ENCODE assay signal across 30 cellular contexts in the genomic region with DNA sequence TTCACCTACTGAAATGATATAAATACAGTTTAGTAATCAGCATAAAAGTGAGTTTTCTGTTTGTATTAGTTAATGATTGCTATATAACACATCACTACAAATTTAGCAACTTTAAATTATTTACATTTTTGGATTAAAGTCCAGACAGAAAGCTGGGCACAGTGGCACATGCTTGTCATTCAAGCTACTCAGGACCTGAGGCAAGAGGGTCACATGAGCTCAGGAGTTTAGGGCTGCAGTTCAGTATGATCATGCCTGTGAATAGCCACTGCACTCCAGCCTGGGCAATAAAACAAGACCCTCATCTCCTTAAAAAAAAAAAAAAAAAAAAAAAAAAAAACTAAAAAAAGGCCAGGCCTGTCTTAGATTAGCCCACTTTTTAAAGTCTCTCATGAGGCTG.
A peak's percentile ranks its signal among the peaks of the same experiment; 100 is the strongest.
DNase-seq lines count a peak whose midpoint lies in the region; ATAC-seq, FAIRE-seq and TF ChIP-seq lines count a peak whose summit lies in the region.
"Had no signal": no experiment of that assay in that cellular context is flagged by ENCODE, and none has a peak within 500 bp of the region (broad histone marks: within the 10 kb centered on the region; RNA-seq: fewer than 3 reads in every experiment).

No MANE protein-coding gene starts in this region.

- H4K20me1 ChIP-seq in HepG2 (ENCODE audit: insufficient read depth, low read length) = no peaks in the 10 kb centered on the region
- no peaks in the 10 kb centered on the region for H4K20me1 ChIP-seq in OCI-LY3 (ENCODE audit: insufficient read depth, low read length)
- H4K20me1 ChIP-seq: BLaER1; BLaER1 treated with 17β-estradiol and CSF1 and Interleukin-3, amounts not matched to agents 10 nM and 100 nM had no signal

- no TSS peak for BruUV-seq in HepG2 (replicated peaks; lab: Mats Ljungman, UMichigan)

- TF ChIP-seq RAD21 in HepG2 (CRISPR knock-in tag; IDR thresholded peaks at IDR 0.05) = no peak

- DNase-seq in right lobe of liver (no peak), HepG2 (ENCODE audit: low spot score) (no peak), NCI-H2196 treated with DMSO at 0.1 percent for 48 hours (lab: John Stamatoyannopoulos, UW; ENCODE audit: unreplicated experiment) (no peak)
- DNase-seq: 8988T; ACHN; AML-193; BE2C; C1 segment of cervical spinal cord; Caco-2; Calu3; CD4-positive, alpha-beta memory T cell; CD4-positive, alpha-beta T cell; CD4-positive, CD25-positive, alpha-beta regulatory T cell; CD8-positive, alpha-beta memory T cell; CD8-positive, alpha-beta T cell; COR-L47; DMS 273 treated with DMSO at 0.1 percent for 48 hours; DMS153; DMS53; DMS79; DMS79 treated with DMSO at 0.1 percent for 48 hours; DND-41; EL had no signal

- in situ Hi-C loops in HepG2 (cut with HindIII; ENCODE audit: extremely low pct_ligation_motif_present, low pct_unique_long_range_greater_than_20kb) = no loop called here

- H3K9me3 ChIP-seq in right lobe of liver (no peaks in the 10 kb centered on the region), HepG2 (ENCODE audit: low read length) (peaks cover 94% of the 10 kb centered on the region), OCI-LY3 (ENCODE audit: insufficient read depth, low read length) (peaks cover 27% of the 10 kb centered on the region; the same call in 1 of the 2 replicates)
- H3K9me3 ChIP-seq: A549, BE2C, BLaER1, Caco-2 had no signal

- POLR2A ChIA-PET in HepG2 (lab: Yijun Ruan, JAX) = no interaction called here

- intact Hi-C loops in right lobe of liver (cut with DNase I) = no loop called here
- intact Hi-C loops in HepG2 (cut with micrococcal nuclease; ENCODE audit: unreplicated experiment) = no loop called here

- CTCF ChIA-PET in HepG2 (lab: Yijun Ruan, JAX; ENCODE audit: low intra/inter-chr PET ratio, low total read pairs) = no interaction called here

- H3K27me3 ChIP-seq in right lobe of liver = no peaks in the 10 kb centered on the region
- H3K27me3 ChIP-seq in HepG2 (ENCODE audit: control insufficient read depth in 1 of 2, insufficient read depth in 2 of 2, low read length in 2 of 2) = no peaks in the 10 kb centered on the region
- no peaks in the 10 kb centered on the region for H3K27me3 ChIP-seq in OCI-LY3 (ENCODE audit: low read depth, low read length)
- H3K27me3 ChIP-seq: BE2C; BLaER1; BLaER1 treated with 17β-estradiol and CSF1 and Interleukin-3, amounts not matched to agents 10 nM and 100 nM had no signal

- H3K27ac ChIP-seq in right lobe of liver (no peak overlapping the region), HepG2 (ENCODE audit: extremely low read length, insufficient read depth, low read length) (no peak overlapping the region), OCI-LY3 (ENCODE audit: low read length) (peak overlapping the region; percentile 94)
- H3K27ac ChIP-seq: 22Rv1; A549; BLaER1; BLaER1 treated with 17β-estradiol and CSF1 and Interleukin-3, amounts not matched to agents 10 nM and 100 nM; C4-2B had no signal

- no peaks in the 10 kb centered on the region for H3K36me3 ChIP-seq in right lobe of liver
- no peaks in the 10 kb centered on the region for H3K36me3 ChIP-seq in HepG2 (replicated peaks in 1 of 2; ENCODE audit: control insufficient read depth in 1 of 2, insufficient read depth in 2 of 2, low read length in 2 of 2)
- peaks cover 51% of the 10 kb centered on the region for H3K36me3 ChIP-seq in OCI-LY3 (replicated peaks; ENCODE audit: low read depth, low read length)
- H3K36me3 ChIP-seq: BE2C; BLaER1; BLaER1 treated with 17β-estradiol and CSF1 and Interleukin-3, amounts not matched to agents 10 nM and 100 nM had no signal

- H3K79me2 ChIP-seq in HepG2 (ENCODE audit: insufficient read depth, low read length) = no peaks in the 10 kb centered on the region
- no peaks in the 10 kb centered on the region for H3K79me2 ChIP-seq in OCI-LY3 (ENCODE audit: low read length)

- H2AFZ ChIP-seq in HepG2 (ENCODE audit: low read length) (no peak overlapping the region), OCI-LY3 (ENCODE audit: low read depth, low read length) (no peak overlapping the region)

- FAIRE-seq in HepG2 (lab: Jason Lieb, UNC) = no peak
- FAIRE-seq: A204.1, A549 had no signal

- H3K4me1 ChIP-seq in right lobe of liver (no peaks in the 10 kb centered on the region), HepG2 (ENCODE audit: insufficient read depth, low read length) (no peaks in the 10 kb centered on the region), OCI-LY3 (ENCODE audit: low read length) (peaks cover 38% of the 10 kb centered on the region)
- H3K4me1 ChIP-seq: A549; BE2C; BLaER1; BLaER1 treated with 17β-estradiol and CSF1 and Interleukin-3, amounts not matched to agents 10 nM and 100 nM; Caco-2 had no signal

- ATAC-seq in right lobe of liver (peak in 3 of 4 donors; percentile 30 to 89 (median 58)), HepG2 (no peak)
- ATAC-seq: A549; CD8-positive, alpha-beta T cell had no signal

- TF ChIP-seq EP300 in HepG2 (IDR thresholded peaks at IDR 0.05; ENCODE audit: low read depth in 2 of 2, low read length in 2 of 2) (no peak), HepG2 (CRISPR knock-in tag; IDR thresholded peaks at IDR 0.05; ENCODE audit: borderline replicate concordance) (no peak)

- TF ChIP-seq CTCF in right lobe of liver (IDR thresholded peaks at IDR 0.05) (no peak), HepG2 (CRISPR knock-in tag; IDR thresholded peaks at IDR 0.05) (no peak), OCI-LY3 (IDR thresholded peaks at IDR 0.05; ENCODE audit: low read depth, low read length) (no peak)

- H3K4me3 ChIP-seq in right lobe of liver (no peak overlapping the region), HepG2 (replicated peaks in 1 of 3; ENCODE audit: insufficient read depth in 1 of 3, low read depth in 2 of 3, low read length in 3 of 3) (no peak overlapping the region), OCI-LY3 (ENCODE audit: low read length) (no peak overlapping the region)
- H3K4me3 ChIP-seq: A549; BLaER1; BLaER1 treated with 17β-estradiol and CSF1 and Interleukin-3, amounts not matched to agents 10 nM and 100 nM had no signal

- H3K9ac ChIP-seq in HepG2 (ENCODE audit: insufficient read depth, low read depth, low read length) (no peak overlapping the region), OCI-LY3 (ENCODE audit: low read length) (peak overlapping the region; percentile 31)
- H3K9ac ChIP-seq: BLaER1; BLaER1 treated with 17β-estradiol and CSF1 and Interleukin-3, amounts not matched to agents 10 nM and 100 nM had no signal

- TF ChIP-seq POLR2A in right lobe of liver (IDR thresholded peaks at IDR 0.05) (no peak), HepG2 (IDR thresholded peaks at IDR 0.05; ENCODE audit: insufficient read depth in 1 of 2, low read depth in 2 of 2, low read length in 2 of 2) (no peak)

- H3K4me2 ChIP-seq in HepG2 (ENCODE audit: low read depth, low read length) (no peak overlapping the region), OCI-LY3 (ENCODE audit: low read length) (peak overlapping the region; percentile 6; the same call in 1 of the 2 replicates)
- H3K4me2 ChIP-seq: A549; BLaER1; BLaER1 treated with 17β-estradiol and CSF1 and Interleukin-3, amounts not matched to agents 10 nM and 100 nM had no signal

TF ChIP-seq in HepG2, 621 proteins besides CTCF, POLR2A, EP300 and RAD21:
- no peak for TF ChIP-seq ZNF180 (CRISPR knock-in tag; IDR thresholded peaks at IDR 0.05; ENCODE audit: borderline replicate concordance, low read depth)
